10 cellular contexts compared by ENCODE assay signal in the genomic region with DNA sequence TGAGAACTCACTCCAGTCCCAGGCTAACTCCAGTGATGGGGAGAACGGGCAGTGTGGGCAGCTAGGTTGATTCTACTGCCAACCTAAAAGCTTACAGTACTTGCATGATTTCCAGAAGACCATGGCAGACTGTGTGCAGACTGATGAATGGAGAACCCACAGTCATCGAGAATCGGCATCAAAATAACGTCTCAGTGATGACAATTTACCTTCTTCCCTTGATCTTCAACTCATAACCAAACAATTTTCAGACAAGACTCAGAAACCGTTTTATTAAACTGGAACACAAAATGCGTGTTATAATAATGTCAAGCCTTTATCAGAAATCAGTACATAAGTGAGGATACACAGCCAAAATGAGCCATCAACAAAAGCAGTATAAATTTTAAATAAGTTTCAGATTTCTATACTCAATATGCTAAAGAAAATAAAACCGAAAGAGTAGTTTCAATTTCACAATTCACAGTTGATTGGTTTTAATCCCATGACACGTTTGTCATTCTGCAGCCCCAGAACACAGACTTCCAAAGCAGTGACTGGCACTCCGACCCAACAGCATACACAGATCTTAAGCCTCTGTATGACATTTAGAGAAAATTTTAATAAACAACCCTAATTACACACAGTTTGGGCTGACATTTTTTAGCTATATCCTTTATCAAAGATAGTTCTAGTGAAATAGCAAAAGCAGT.
DNase-seq lines count a peak whose midpoint lies in the region; ATAC-seq and TF ChIP-seq lines count a peak whose summit lies in the region.
"Had no signal": no experiment of that assay in that cellular context is flagged by ENCODE, and none has a peak within 500 bp of the region (broad histone marks: within the 10 kb centered on the region; RNA-seq: fewer than 3 reads in every experiment).

No MANE protein-coding gene starts in this region.

- no peaks in the 10 kb centered on the region for H3K9me3 Mint-ChIP-seq in effector memory CD8-positive, alpha-beta T cell

- POLR2A ChIA-PET in RWPE1 (lab: Yijun Ruan, JAX; ENCODE audit: low non-redundant PET) = no interaction called here

- H3K4me1 Mint-ChIP-seq in effector memory CD8-positive, alpha-beta T cell (ENCODE audit: low read depth in 2 of 2) = peaks cover 3 to 4% of the 10 kb centered on the region in 2 donors

- no peaks in the 10 kb centered on the region for H3K27me3 Mint-ChIP-seq in effector memory CD8-positive, alpha-beta T cell

- no peaks in the 10 kb centered on the region for H3K36me3 Mint-ChIP-seq in effector memory CD8-positive, alpha-beta T cell (ENCODE audit: insufficient read depth)

- H3K27ac ChIP-seq in RWPE1 = no peak overlapping the region

- no peak for DNase-seq in effector memory CD8-positive, alpha-beta T cell
- DNase-seq in GF-D8 (lab: John Stamatoyannopoulos, UW) (no peak), RWPE1 (ENCODE audit: low spot score) (no peak), kidney glomerular epithelial cell (lab: John Stamatoyannopoulos, UW) (no peak), NCI-H524 treated with DMSO at 0.1 percent for 48 hours (lab: John Stamatoyannopoulos, UW) (no peak)
- DNase-seq: NCI-H446 had no signal

- ATAC-seq in GM18861 (IDR thresholded peaks at IDR 0.05; ENCODE audit: unreplicated experiment) (peak; percentile 66), GM21529 (IDR thresholded peaks at IDR 0.05; ENCODE audit: unreplicated experiment) (peak; percentile 67), HG03439 (IDR thresholded peaks at IDR 0.05; ENCODE audit: unreplicated experiment) (peak; percentile 62)
- no peak for ATAC-seq in effector memory CD8-positive, alpha-beta T cell (replicated peaks)
- ATAC-seq: left lobe of liver had no signal

- no peak for TF ChIP-seq CTCF in RWPE1 (conservative IDR thresholded peaks at IDR 0.05; ENCODE audit: low read depth)

- CTCF ChIA-PET in RWPE1 (lab: Yijun Ruan, JAX) = no interaction called here

- H3K4me3 Mint-ChIP-seq in effector memory CD8-positive, alpha-beta T cell = peak overlapping the region in 1 of 2 donors; percentile 37

- H3K27ac Mint-ChIP-seq in effector memory CD8-positive, alpha-beta T cell = peak overlapping the region; percentile 25 to 67
